ENCODE assay signal across 12 cellular contexts in the genomic region with DNA sequence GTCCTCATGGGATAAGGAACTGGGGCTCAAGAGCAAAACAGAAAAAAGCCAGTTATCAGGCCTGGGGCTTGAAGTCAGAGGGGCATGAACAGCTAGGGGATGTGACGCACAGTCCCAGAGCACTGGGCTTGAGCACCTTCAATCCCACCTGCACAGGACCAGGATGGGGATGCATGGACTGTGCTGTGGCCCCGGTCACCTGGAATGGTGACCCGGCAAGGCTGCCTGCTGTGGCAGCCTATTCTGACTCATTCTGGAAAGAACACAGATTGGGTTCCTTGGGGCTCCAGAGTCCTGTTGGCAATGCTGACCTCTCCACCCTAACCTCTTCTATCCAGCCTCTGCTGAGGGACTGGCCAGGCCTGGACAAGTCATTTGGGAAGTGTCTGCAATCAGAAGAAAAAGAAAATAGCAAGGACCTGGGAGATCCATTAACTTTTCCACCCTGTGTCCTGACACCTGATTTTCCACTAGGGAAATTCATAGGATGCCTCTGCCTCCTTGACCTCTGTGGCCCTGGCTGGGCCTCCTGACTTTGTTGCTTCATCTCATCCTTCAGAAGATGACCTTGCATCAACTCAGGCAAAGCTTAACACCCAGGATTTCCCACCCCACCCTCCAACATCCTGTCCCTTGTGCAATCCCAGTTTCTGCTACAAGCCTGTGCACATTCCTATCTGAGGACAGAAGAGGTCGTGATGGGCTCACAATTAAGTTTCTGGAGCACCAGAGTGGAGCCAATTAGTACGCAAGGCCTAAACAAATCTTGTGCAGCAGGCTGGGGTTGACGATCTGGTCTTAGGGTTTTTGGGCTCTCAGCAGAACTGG. TPM values are rescaled to one million over a fixed set of nuclear protein-coding genes. Genes with fewer than 3 reads are reported as not detected.
DNase-seq lines count a peak whose midpoint lies in the region; ATAC-seq and TF ChIP-seq lines count a peak whose summit lies in the region.
"Had no signal": no experiment of that assay in that cellular context is flagged by ENCODE, and none has a peak within 500 bp of the region (broad histone marks: within the 10 kb centered on the region; RNA-seq: fewer than 3 reads in every experiment).

No MANE protein-coding gene starts in this region.

- peak; percentile 87 to 94 for ATAC-seq in right cardiac atrium
- no peak for ATAC-seq in activated CD4-positive, CD25-positive, alpha-beta regulatory T cell treated with anti-CD3 and anti-CD28 coated beads, Interleukin-2, amount 50 U/mL, for 24 hours

- H3K36me3 Mint-ChIP-seq in progenitor cell of endocrine pancreas (ENCODE audit: insufficient read depth) = no peaks in the 10 kb centered on the region
- H3K36me3 Mint-ChIP-seq: brain, naive B cell had no signal

- H3K27ac ChIP-seq in adrenal gland (peak overlapping the region in 2 of 5 donors; percentile 54 to 77), right cardiac atrium (ENCODE audit: low read length) (peak overlapping the region; percentile 38), testis (peak overlapping the region in 1 of 2 donors; percentile 36)

- H3K4me3 Mint-ChIP-seq in progenitor cell of endocrine pancreas (ENCODE audit: low read depth) = no peak overlapping the region
- H3K4me3 Mint-ChIP-seq: brain, naive B cell had no signal

- H3K4me1 ChIP-seq in adrenal gland (replicated peaks in 1 of 2) (peaks cover 1 to 4% of the 10 kb centered on the region in 2 donors), right cardiac atrium (ENCODE audit: control insufficient read depth, insufficient read depth, low read length) (peaks cover 11% of the 10 kb centered on the region), testis (peaks cover 3% of the 10 kb centered on the region)

- TF ChIP-seq CTCF in HFF-Myc (IDR thresholded peaks at IDR 0.05; ENCODE audit: low read depth, low read length, missing control alignments) (peak; percentile 41), adrenal gland (IDR thresholded peaks at IDR 0.05) (peak in 5 of 6 experiments; percentile 40 to 60 (median 48)), testis (IDR thresholded peaks at IDR 0.05) (peak in 2 of 3 experiments; percentile 32 to 47), progenitor cell of endocrine pancreas (IDR thresholded peaks at IDR 0.05; ENCODE audit: unreplicated experiment) (no peak)

- H3K27ac Mint-ChIP-seq in progenitor cell of endocrine pancreas = no peak overlapping the region

- H3K4me3 ChIP-seq in HFF-Myc (replicated peaks; ENCODE audit: low read depth, low read length) = no peak overlapping the region
- no peak overlapping the region for H3K4me3 ChIP-seq in adrenal gland
- no peak overlapping the region for H3K4me3 ChIP-seq in right cardiac atrium (ENCODE audit: low read length)
- no peak overlapping the region for H3K4me3 ChIP-seq in testis

- H3K27me3 ChIP-seq in adrenal gland (no peaks in the 10 kb centered on the region), right cardiac atrium (ENCODE audit: control insufficient read depth, insufficient read depth) (no peaks in the 10 kb centered on the region), testis (no peaks in the 10 kb centered on the region)

- DNase-seq in HFF-Myc (ENCODE audit: extremely low read depth, low read depth) (peak; percentile 58), adrenal gland (peak; percentile 35 to 83 (median 71)), right cardiac atrium (peak; percentile 73 to 85 (median 76)), testis (peak; percentile 67), NCI-H187 (lab: John Stamatoyannopoulos, UW) (no peak), progenitor cell of endocrine pancreas (ENCODE audit: low spot score, unreplicated experiment) (no peak)
- no peak for DNase-seq in stimulated activated CD8-positive, alpha-beta memory T cell treated with anti-CD3 and anti-CD28 coated beads, Interleukin-4, amount 100 ng/mL, for 48 hours
- DNase-seq: naive B cell, T-helper 9 cell, trophoblast cell had no signal

- intact Hi-C loops in adrenal gland (cut with DNase I) = loop anchor here in 1 of 2 donors (5.0 kb wide), 1 partner anchor 113 kb away; no protein-coding TSS in a partner anchor
- intact Hi-C loops in right cardiac atrium (cut with DNase I) = loop anchor here in 2 of 4 donors (5.0 to 10.0 kb wide), 4 partner anchors 66 to 336 kb away; no protein-coding TSS in a partner anchor
- intact Hi-C loops in testis (cut with DNase I; ENCODE audit: low total_unique reads) = no loop called here

- peaks cover 59% of the 10 kb centered on the region for H3K27me3 Mint-ChIP-seq in progenitor cell of endocrine pancreas

- H3K36me3 ChIP-seq in adrenal gland (replicated peaks in 1 of 2) = no peaks in the 10 kb centered on the region
- no peaks in the 10 kb centered on the region for H3K36me3 ChIP-seq in testis (ENCODE audit: low read depth, missing control alignments)

- TF ChIP-seq POLR2A in adrenal gland (IDR thresholded peaks at IDR 0.05) (no peak), testis (IDR thresholded peaks at IDR 0.05) (no peak)

- H3K9me3 ChIP-seq in adrenal gland (replicated peaks in 1 of 3) = no peaks in the 10 kb centered on the region
- H3K9me3 ChIP-seq in right cardiac atrium (ENCODE audit: control insufficient read depth, low read length) = no peaks in the 10 kb centered on the region
- no peaks in the 10 kb centered on the region for H3K9me3 ChIP-seq in testis

- no peaks in the 10 kb centered on the region for H3K9me3 Mint-ChIP-seq in progenitor cell of endocrine pancreas (ENCODE audit: low read depth)
- H3K9me3 Mint-ChIP-seq: brain, naive B cell had no signal

- WGBS in adrenal gland, 4 donors = 51 to 80% (median 64%) methylated on average over 4 to 6 of the region's 6 CpGs
- WGBS in right cardiac atrium = 55% methylated on average over 6 of the region's 6 CpGs
- WGBS in testis, 2 donors = 62 to 73% methylated on average over 4 to 6 of the region's 6 CpGs

- H3K4me1 Mint-ChIP-seq in progenitor cell of endocrine pancreas (ENCODE audit: low read depth) = peaks cover 27% of the 10 kb centered on the region

RNA-seq across cellular contexts. Expression of gene FMOD, which starts 17.9 kb away (rescaled TPM):
- total RNA-seq in adrenal gland (100 to 1,000 TPM in 1 of 8 donors, 10 to 100 TPM in 7; 12.1 to 231 (median 22.6) TPM), right cardiac atrium (10 to 100 TPM; 54.8 to 91.6 (median 63.5) TPM), testis (1 to 10 TPM; 5.2 to 9.5 TPM), progenitor cell of endocrine pancreas (2.5 and 3.1 TPM in 2 replicates)
- polyA plus RNA-seq in adrenal gland (10 to 100 TPM; 12.1 to 19.2 (median 17.2) TPM), right cardiac atrium (35.9 TPM), testis (ENCODE audit: insufficient read depth, low read depth, low replicate concordance) (26.4 TPM)

Comparison
In these comparisons a context has a peak if more than half of its experiments do, and no peak if none do; other contexts are left out.
1. DNase-seq: peak in HFF-Myc (single experiment), adrenal gland (7 of 7), right cardiac atrium (3 of 3) and testis (single experiment); none in NCI-H187 (0 of 2), progenitor cell of endocrine pancreas (single experiment) and stimulated activated CD8-positive, alpha-beta memory T cell treated with anti-CD3 and anti-CD28 coated beads, Interleukin-4, amount 100 ng/mL, for 48 hours (single experiment).
2. ATAC-seq: peak in right cardiac atrium (2 of 2); none in activated CD4-positive, CD25-positive, alpha-beta regulatory T cell treated with anti-CD3 and anti-CD28 coated beads, Interleukin-2, amount 50 U/mL, for 24 hours (0 of 2).